33 cellular contexts compared by ENCODE assay signal in the genomic region with DNA sequence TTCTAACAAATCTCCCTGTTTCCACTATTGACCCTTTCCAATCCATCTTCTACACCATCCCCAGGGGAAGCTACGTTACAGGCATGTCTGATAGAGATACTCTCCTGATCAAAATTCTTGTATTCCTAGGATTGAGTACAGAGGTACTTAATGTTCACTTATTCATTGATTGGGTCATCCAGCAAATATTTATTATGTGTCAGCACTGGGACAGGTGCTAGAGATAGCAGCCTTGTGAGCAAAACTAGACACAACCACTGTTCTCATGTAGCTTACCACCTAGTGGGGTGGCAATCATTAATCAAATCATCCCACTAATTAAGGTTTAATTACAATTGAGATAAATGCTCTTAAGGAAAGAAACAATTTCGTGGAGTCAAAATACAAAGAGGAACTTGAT. TPM values are rescaled to one million over a fixed set of nuclear protein-coding genes. Genes with fewer than 3 reads are reported as not detected.
"Had no signal": no experiment of that assay in that cellular context is flagged by ENCODE, and none has a peak within 500 bp of the region (broad histone marks: within the 10 kb centered on the region; RNA-seq: fewer than 3 reads in every experiment).

No MANE protein-coding gene starts in this region.

- H3K36me3 ChIP-seq: ascending aorta, breast epithelium, esophagus muscularis mucosa, gastrocnemius medialis, heart left ventricle had no signal

- H3K4me1 Mint-ChIP-seq: activated CD4-positive, alpha-beta memory T cell treated with anti-CD3 and anti-CD28 coated beads, Interleukin-2, amount 10 ng/mL, durations not matched to agents 7 days and 5 days; activated CD4-positive, alpha-beta T cell treated with anti-CD3 and anti-CD28 coated beads, Interleukin-2, amount 10 ng/mL, durations not matched to agents 7 days and 5 days; activated naive CD4-positive, alpha-beta T cell treated with anti-CD3 and anti-CD28 coated beads, Interleukin-2, amount 10 ng/mL, durations not matched to agents 7 days and 5 days; activated naive CD8-positive, alpha-beta T cell treated with anti-CD3 and anti-CD28 coated beads, Interleukin-2, amount 10 ng/mL, durations not matched to agents 7 days and 5 days; brain; central memory CD8-positive, alpha-beta T cell; endodermal cell had no signal

- H3K4me1 ChIP-seq: ascending aorta, breast epithelium, esophagus muscularis mucosa, foreskin keratinocyte, gastrocnemius medialis, heart left ventricle had no signal

- H3K27ac Mint-ChIP-seq: activated CD4-positive, alpha-beta memory T cell treated with anti-CD3 and anti-CD28 coated beads, Interleukin-2, amount 10 ng/mL, durations not matched to agents 7 days and 5 days; activated CD4-positive, alpha-beta T cell treated with anti-CD3 and anti-CD28 coated beads, Interleukin-2, amount 10 ng/mL, durations not matched to agents 7 days and 5 days; activated naive CD4-positive, alpha-beta T cell treated with anti-CD3 and anti-CD28 coated beads, Interleukin-2, amount 10 ng/mL, durations not matched to agents 7 days and 5 days; activated naive CD4-positive, alpha-beta T cell treated with anti-CD3 and anti-CD28 coated beads, Interleukin-2, amount 50 U/mL, for 72 hours; activated naive CD8-positive, alpha-beta T cell treated with anti-CD3 and anti-CD28 coated beads, Interleukin-2, amount 10 ng/mL, durations not matched to agents 7 days and 5 days; activated T-cell treated with anti-CD3 and anti-CD28 coated beads, Interleukin-2, amount 50 U/mL, for 24 hours; activated T-cell treated with anti-CD3 and anti-CD28 coated beads, Interleukin-2, amount 50 U/mL, for 72 hours; brain; dendritic cell treated with granulocyte-macrophage colony-stimulating factor and Interleukin-4, amounts not matched to agents 40 ng/mL and 50 ng/mL, for 4 days; endodermal cell had no signal

- H3K4me3 ChIP-seq: ascending aorta, breast epithelium, coronary artery, dorsolateral prefrontal cortex, esophagus muscularis mucosa, gastrocnemius medialis, heart left ventricle had no signal

- H3K4me3 Mint-ChIP-seq: activated CD4-positive, alpha-beta memory T cell treated with anti-CD3 and anti-CD28 coated beads, Interleukin-2, amount 10 ng/mL, durations not matched to agents 7 days and 5 days; activated CD4-positive, alpha-beta T cell treated with anti-CD3 and anti-CD28 coated beads, Interleukin-2, amount 10 ng/mL, durations not matched to agents 7 days and 5 days; activated naive CD4-positive, alpha-beta T cell treated with anti-CD3 and anti-CD28 coated beads, Interleukin-2, amount 10 ng/mL, durations not matched to agents 7 days and 5 days; activated naive CD8-positive, alpha-beta T cell treated with anti-CD3 and anti-CD28 coated beads, Interleukin-2, amount 10 ng/mL, durations not matched to agents 7 days and 5 days; activated T-cell treated with anti-CD3 and anti-CD28 coated beads, Interleukin-2, amount 50 U/mL, for 24 hours; activated T-cell treated with anti-CD3 and anti-CD28 coated beads, Interleukin-2, amount 50 U/mL, for 72 hours; brain; central memory CD8-positive, alpha-beta T cell; dendritic cell treated with granulocyte-macrophage colony-stimulating factor and Interleukin-4, amounts not matched to agents 40 ng/mL and 50 ng/mL, for 4 days; endodermal cell had no signal

- H3K9me3 ChIP-seq: ascending aorta, breast epithelium, esophagus muscularis mucosa, gastrocnemius medialis, heart left ventricle had no signal

- ATAC-seq: activated naive CD4-positive, alpha-beta T cell treated with anti-CD3 and anti-CD28 coated beads, Interleukin-2, amount 50 U/mL, for 72 hours; activated T-cell treated with anti-CD3 and anti-CD28 coated beads, Interleukin-2, amount 50 U/mL, for 72 hours; foreskin keratinocyte; gastrocnemius medialis; heart left ventricle had no signal

- H3K36me3 Mint-ChIP-seq: activated naive CD4-positive, alpha-beta T cell treated with anti-CD3 and anti-CD28 coated beads, Interleukin-2, amount 10 ng/mL, durations not matched to agents 7 days and 5 days; activated naive CD4-positive, alpha-beta T cell treated with anti-CD3 and anti-CD28 coated beads, Interleukin-2, amount 50 U/mL, for 72 hours; activated naive CD8-positive, alpha-beta T cell treated with anti-CD3 and anti-CD28 coated beads, Interleukin-2, amount 10 ng/mL, durations not matched to agents 7 days and 5 days; brain had no signal

- H3K9me3 Mint-ChIP-seq: activated CD4-positive, alpha-beta memory T cell treated with anti-CD3 and anti-CD28 coated beads, Interleukin-2, amount 10 ng/mL, durations not matched to agents 7 days and 5 days; activated CD4-positive, alpha-beta T cell treated with anti-CD3 and anti-CD28 coated beads, Interleukin-2, amount 10 ng/mL, durations not matched to agents 7 days and 5 days; activated naive CD4-positive, alpha-beta T cell treated with anti-CD3 and anti-CD28 coated beads, Interleukin-2, amount 10 ng/mL, durations not matched to agents 7 days and 5 days; activated naive CD4-positive, alpha-beta T cell treated with anti-CD3 and anti-CD28 coated beads, Interleukin-2, amount 50 U/mL, for 72 hours; activated naive CD8-positive, alpha-beta T cell treated with anti-CD3 and anti-CD28 coated beads, Interleukin-2, amount 10 ng/mL, durations not matched to agents 7 days and 5 days; activated T-cell treated with anti-CD3 and anti-CD28 coated beads, Interleukin-2, amount 50 U/mL, for 24 hours; activated T-cell treated with anti-CD3 and anti-CD28 coated beads, Interleukin-2, amount 50 U/mL, for 72 hours; brain; central memory CD8-positive, alpha-beta T cell; endodermal cell had no signal

- H3K27me3 ChIP-seq: ascending aorta, breast epithelium had no signal

- DNase-seq: activated CD4-positive, alpha-beta memory T cell treated with anti-CD3 and anti-CD28 coated beads, Interleukin-2, amount 10 ng/mL, durations not matched to agents 7 days and 5 days; activated CD4-positive, alpha-beta T cell treated with anti-CD3 and anti-CD28 coated beads for 1 hour; activated CD4-positive, alpha-beta T cell treated with anti-CD3 and anti-CD28 coated beads for 4 hours; activated CD4-positive, alpha-beta T cell treated with anti-CD3 and anti-CD28 coated beads, Interleukin-2, amount 10 ng/mL, durations not matched to agents 7 days and 5 days; activated CD4-positive, alpha-beta T cell treated with anti-CD3 and anti-CD28 coated beads, Interleukin-2, amount 50 U/mL, for 4 hours; activated CD8-positive, alpha-beta memory T cell treated with anti-CD3 and anti-CD28 coated beads, Interleukin-2, amount 50 U/mL, for 48 hours; activated gamma-delta T cell; activated naive CD4-positive, alpha-beta T cell; activated naive CD4-positive, alpha-beta T cell treated with anti-CD3 and anti-CD28 coated beads, Interleukin-2, amount 10 ng/mL, durations not matched to agents 7 days and 5 days; activated naive CD8-positive, alpha-beta T cell treated with anti-CD3 and anti-CD28 coated beads, Interleukin-2, amount 10 ng/mL, durations not matched to agents 7 days and 5 days; activated T-cell treated with anti-CD3 and anti-CD28 coated beads for 4 hours; activated T-cell treated with anti-CD3 and anti-CD28 coated beads, Interleukin-2, amount 50 U/mL, for 24 hours; activated T-cell treated with anti-CD3 and anti-CD28 coated beads, Interleukin-2, amount 50 U/mL, for 72 hours; dorsolateral prefrontal cortex; effector memory CD4-positive, alpha-beta T cell; endodermal cell; erythroblast; gastrocnemius medialis; glutamatergic neuron; heart left ventricle; T-helper 2 cell had no signal

- H3K27ac ChIP-seq: ascending aorta, breast epithelium, coronary artery, dorsolateral prefrontal cortex, esophagus muscularis mucosa, foreskin keratinocyte, gastrocnemius medialis, heart left ventricle had no signal

RNA-seq across cellular contexts. Expression of a gene that starts 42.8 kb away (rescaled TPM):
- total RNA-seq: activated CD4-positive, alpha-beta memory T cell treated with anti-CD3 and anti-CD28 coated beads, Interleukin-2, amount 10 ng/mL, durations not matched to agents 7 days and 5 days; activated CD4-positive, alpha-beta T cell treated with anti-CD3 and anti-CD28 coated beads, Interleukin-2, amount 10 ng/mL, durations not matched to agents 7 days and 5 days; activated naive CD4-positive, alpha-beta T cell treated with anti-CD3 and anti-CD28 coated beads, Interleukin-2, amount 50 U/mL, for 72 hours; activated naive CD8-positive, alpha-beta T cell treated with anti-CD3 and anti-CD28 coated beads, Interleukin-2, amount 10 ng/mL, durations not matched to agents 7 days and 5 days; activated T-cell treated with anti-CD3 and anti-CD28 coated beads, Interleukin-2, amount 50 U/mL, for 72 hours; ascending aorta; breast epithelium; cardiac septum; cerebellum; endodermal cell; esophagus muscularis mucosa; gastrocnemius medialis; heart left ventricle; T-helper 1 cell treated with Interleukin-12 subunit alpha and Interleukin-12 subunit beta and Interleukin-4 antibody, amounts not matched to agents 30 ng/mL and 1 ng/mL, for 36 hours had no signal
- polyA plus RNA-seq: heart left ventricle had no signal
